Comparison of ENCODE assay signal across 11 cellular contexts in genomic region chr20:63691711-63692435, GRCh38. TPM values are rescaled to one million over a fixed set of nuclear protein-coding genes. Genes with fewer than 3 reads are reported as not detected.
DNase-seq lines count a peak whose midpoint lies in the region; ATAC-seq and TF ChIP-seq lines count a peak whose summit lies in the region.
"Had no signal": no experiment of that assay in that cellular context is flagged by ENCODE, and none has a peak within 500 bp of the region (broad histone marks: within the 10 kb centered on the region; RNA-seq: fewer than 3 reads in every experiment).

No MANE protein-coding gene starts in this region.

- H3K27ac Mint-ChIP-seq in CD14-positive monocyte: peak overlapping the region in 5 of 7 donors; percentile 59 to 89 (median 82)
- H3K27ac Mint-ChIP-seq: activated B cell treated with CpG ODN at 0.5 μM for 24 hours had no signal

- H3K4me3 Mint-ChIP-seq in CD14-positive monocyte: no peak overlapping the region
- H3K4me3 Mint-ChIP-seq: activated B cell treated with CpG ODN at 0.5 μM for 24 hours had no signal

- H3K4me1 Mint-ChIP-seq in CD14-positive monocyte: peaks cover 19% of the 10 kb centered on the region

- H3K27me3 Mint-ChIP-seq in CD14-positive monocyte (ENCODE audit: low read depth in 3 of 3): peaks cover 0 to 10% (median 1%) of the 10 kb centered on the region in 3 donors
- H3K27me3 Mint-ChIP-seq: activated B cell treated with CpG ODN at 0.5 μM for 24 hours had no signal

- intact Hi-C loops in CD14-positive monocyte (cut with micrococcal nuclease): no loop called here
- intact Hi-C loops in Panc1 (cut with micrococcal nuclease; ENCODE audit: unreplicated experiment): no loop called here

- H3K4me3 ChIP-seq in Panc1 (ENCODE audit: low read depth in 2 of 2, low read length in 2 of 2): no peak overlapping the region
- H3K4me3 ChIP-seq in mesodermal cell (ENCODE audit: extremely low read depth, insufficient read depth, low read length, poor library complexity, severe bottlenecking): no peak overlapping the region
- H3K4me3 ChIP-seq in WERI-Rb-1 (ENCODE audit: low read depth, low read length): no peak overlapping the region

- CTCF ChIA-PET in Panc1 (lab: Charles Lee): no interaction called here

- H3K36me3 Mint-ChIP-seq in CD14-positive monocyte: peaks cover 5 to 11% of the 10 kb centered on the region in 2 donors

- no peak for ATAC-seq in Panc1

- no peak for DNase-seq in CD14-positive monocyte (ENCODE audit: low spot score)
- no peak for DNase-seq in Panc1 (ENCODE audit: low read depth, low spot score)
- DNase-seq in WERI-Rb-1: no peak
- DNase-seq in GF-D8 (lab: John Stamatoyannopoulos, UW): no peak
- DNase-seq in HUDEP-2 (lab: John Stamatoyannopoulos, UW; ENCODE audit: unreplicated experiment in 76 of 76): no peak
- DNase-seq: activated B cell treated with CpG ODN at 0.5 μM for 24 hours; CD8-positive, alpha-beta memory T cell; central memory CD4-positive, alpha-beta T cell; NCI-H1092 treated with DMSO at 0.1 percent for 48 hours; SHP77 treated with DMSO at 0.1 percent for 48 hours had no signal

- no peak for TF ChIP-seq CTCF in CD14-positive monocyte (IDR thresholded peaks at IDR 0.05)
- TF ChIP-seq CTCF in Panc1 (IDR thresholded peaks at IDR 0.05): no peak
- no peak for TF ChIP-seq CTCF in WERI-Rb-1 (IDR thresholded peaks at IDR 0.05; ENCODE audit: low read depth, low read length)

- H3K27ac ChIP-seq in Panc1 (ENCODE audit: low read length) (peak overlapping the region; percentile 34; the same call in 1 of the 2 replicates), mesodermal cell (ENCODE audit: low read depth, low read length, severe bottlenecking) (peak overlapping the region; percentile 16), WERI-Rb-1 (no peak overlapping the region)

- in situ Hi-C loops in Panc1 (cut with HindIII; ENCODE audit: low pct_unique_long_range_greater_than_20kb, low sequenced_read_pairs): no loop called here

- WGBS in mesodermal cell (ENCODE audit: insufficient coverage in 2 of 2), 2 experiments: 93 to 94% methylated on average over 18 to 21 of the region's 21 CpGs

- POLR2A ChIA-PET in Panc1 (lab: Charles Lee): no interaction called here

- no peaks in the 10 kb centered on the region for H3K36me3 ChIP-seq in Panc1 (ENCODE audit: control insufficient read depth, insufficient read depth, low read length)
- peaks cover 6% of the 10 kb centered on the region for H3K36me3 ChIP-seq in mesodermal cell (ENCODE audit: control insufficient read depth, insufficient read depth, low read length)
- peaks cover 30% of the 10 kb centered on the region for H3K36me3 ChIP-seq in WERI-Rb-1

- H3K27me3 ChIP-seq in Panc1 (ENCODE audit: control insufficient read depth, insufficient read depth, low read length) (no peaks in the 10 kb centered on the region), WERI-Rb-1 (ENCODE audit: insufficient read depth, low read depth, severe bottlenecking) (no peaks in the 10 kb centered on the region)

- peaks cover 23% of the 10 kb centered on the region for H3K4me1 ChIP-seq in Panc1 (ENCODE audit: control insufficient read depth, insufficient read depth, low read length)
- H3K4me1 ChIP-seq in mesodermal cell (ENCODE audit: control insufficient read depth, insufficient read depth, low read length, poor library complexity, severe bottlenecking): peaks cover 10% of the 10 kb centered on the region

- no peaks in the 10 kb centered on the region for H3K9me3 Mint-ChIP-seq in CD14-positive monocyte
- H3K9me3 Mint-ChIP-seq: activated B cell treated with CpG ODN at 0.5 μM for 24 hours had no signal

- BruUV-seq in Panc1 (replicated peaks; lab: Mats Ljungman, UMichigan): no TSS peak

- H3K9me3 ChIP-seq in Panc1 (ENCODE audit: control insufficient read depth, insufficient read depth, low read depth, low read length) (no peaks in the 10 kb centered on the region), mesodermal cell (ENCODE audit: control insufficient read depth, low read length) (no peaks in the 10 kb centered on the region), WERI-Rb-1 (ENCODE audit: severe bottlenecking) (no peaks in the 10 kb centered on the region)

RNA-seq across cellular contexts. Expression of gene TNFRSF6B, which starts 4.6 kb away (rescaled TPM):
- polyA plus RNA-seq in CD14-positive monocyte: not detected
- total RNA-seq in Panc1 (2021; ENCODE audit: unreplicated experiment): not detected
- 1.4 TPM for polyA plus RNA-seq in Panc1 (2012; ENCODE audit: insufficient read length)
- 1.4 TPM for polyA plus RNA-seq in mesodermal cell (2013, experiment 1 of 2)
- polyA plus RNA-seq in mesodermal cell (2013, experiment 2 of 2): 1.6 TPM
- total RNA-seq: activated B cell treated with CpG ODN at 0.5 μM for 24 hours; CD8-positive, alpha-beta memory T cell had no signal

RNA-seq across cellular contexts. Expression of gene ARFRP1, which starts 15.9 kb away (rescaled TPM):
- polyA plus RNA-seq in CD14-positive monocyte: 10 to 100 TPM; 18.2 to 20.7 TPM
- 57.9 TPM for total RNA-seq in Panc1 (2021; ENCODE audit: unreplicated experiment)
- 68.1 TPM for polyA plus RNA-seq in Panc1 (2012; ENCODE audit: insufficient read length)
- 15.0 TPM for polyA plus RNA-seq in mesodermal cell (2013, experiment 1 of 2)
- polyA plus RNA-seq in mesodermal cell (2013, experiment 2 of 2): 14.0 TPM

RNA-seq across cellular contexts. Expression of gene ZGPAT, which starts 16.0 kb away (rescaled TPM):
- 10 to 100 TPM; 24.2 to 28.3 TPM for polyA plus RNA-seq in CD14-positive monocyte
- total RNA-seq in Panc1 (2021; ENCODE audit: unreplicated experiment): 35.8 TPM
- polyA plus RNA-seq in Panc1 (2012; ENCODE audit: insufficient read length): 41.9 TPM
- polyA plus RNA-seq in mesodermal cell (2013, experiment 1 of 2): 19.6 TPM
- 16.6 TPM for polyA plus RNA-seq in mesodermal cell (2013, experiment 2 of 2)

RNA-seq across cellular contexts. Expression of gene RTEL1, which starts 33.8 kb away (rescaled TPM):
- polyA plus RNA-seq in CD14-positive monocyte: 1 to 10 TPM; 1.0 to 4.8 TPM
- 26.1 TPM for total RNA-seq in Panc1 (2021; ENCODE audit: unreplicated experiment)
- 13.1 TPM for polyA plus RNA-seq in Panc1 (2012; ENCODE audit: insufficient read length)
- 13.8 TPM for polyA plus RNA-seq in mesodermal cell (2013, experiment 1 of 2)
- 9.6 TPM for polyA plus RNA-seq in mesodermal cell (2013, experiment 2 of 2)

RNA-seq across cellular contexts. Expression of gene STMN3, which starts 38.6 kb away (rescaled TPM):
- polyA plus RNA-seq in CD14-positive monocyte: under 1 TPM; 0.10 to 0.15 TPM
- 42.7 TPM for total RNA-seq in Panc1 (2021; ENCODE audit: unreplicated experiment)
- 61.1 TPM for polyA plus RNA-seq in Panc1 (2012; ENCODE audit: insufficient read length)
- 26.6 TPM for polyA plus RNA-seq in mesodermal cell (2013, experiment 1 of 2)
- 21.9 TPM for polyA plus RNA-seq in mesodermal cell (2013, experiment 2 of 2)
